In the genomic region with DNA sequence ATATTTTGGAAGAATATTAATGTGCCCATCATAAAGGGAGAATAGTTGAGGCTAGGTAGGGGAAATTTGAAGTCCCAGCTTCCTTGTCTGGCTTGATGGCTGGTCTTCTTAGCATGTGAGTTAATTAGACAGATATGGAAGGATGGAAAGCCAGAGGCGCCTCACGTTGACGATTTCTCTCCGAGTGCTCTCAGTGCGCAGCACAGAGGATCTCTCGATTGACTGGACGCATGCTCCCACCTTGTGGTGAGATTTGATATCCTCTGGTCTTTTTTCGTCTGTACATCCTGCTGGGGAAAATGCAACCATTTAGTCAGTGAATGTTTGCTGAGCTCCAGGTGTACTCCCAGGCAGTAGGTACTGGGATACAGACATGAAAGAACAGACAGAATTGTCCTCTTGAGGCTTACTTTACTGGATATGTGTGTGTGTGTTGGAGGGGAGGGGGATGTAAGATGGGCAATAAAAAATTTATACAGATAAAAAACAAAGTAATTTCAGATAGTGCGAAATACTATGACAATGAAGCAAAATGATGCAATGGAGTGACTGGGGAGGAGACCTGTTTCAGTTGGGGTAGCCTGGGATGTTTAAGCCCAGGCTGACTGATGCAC, we compare ENCODE assay signal across 8 cellular contexts.
A peak's percentile ranks its signal among the peaks of the same experiment; 100 is the strongest.
DNase-seq lines count a peak whose midpoint lies in the region; ATAC-seq and TF ChIP-seq lines count a peak whose summit lies in the region.

No MANE protein-coding gene starts in this region.

- no peak overlapping the region for H2BK120ac ChIP-seq in trophoblast cell (ENCODE audit: insufficient read depth, low read length, poor library complexity)

- H3K4me1 ChIP-seq in Karpas-422 (ENCODE audit: low read length) (no peaks in the 10 kb centered on the region), trophoblast cell (ENCODE audit: control insufficient read depth in 1 of 2, insufficient read depth in 2 of 2, low read length in 2 of 2) (no peaks in the 10 kb centered on the region), vagina (no peaks in the 10 kb centered on the region)

- H2BK12ac ChIP-seq in trophoblast cell (ENCODE audit: low read length): no peak overlapping the region

- DNase-seq in GM13977 (ENCODE audit: low spot score) (peak; percentile 51), Karpas-422 (peak; percentile 87), activated T-cell treated with anti-CD3 and anti-CD28 coated beads for 48 hours (ENCODE audit: low read depth) (peak; percentile 49), fibroblast of villous mesenchyme (ENCODE audit: low read depth) (peak; percentile 70), trophoblast cell (peak; percentile 60 to 84), vagina (ENCODE audit: extremely low spot score in 2 of 2) (no peak), NCI-H748 (lab: John Stamatoyannopoulos, UW; ENCODE audit: unreplicated experiment) (no peak)

- H2BK5ac ChIP-seq in trophoblast cell (ENCODE audit: low read depth, low read length, poor library complexity): no peak overlapping the region

- no peak overlapping the region for H3K9ac ChIP-seq in Karpas-422 (ENCODE audit: low read length)
- H3K9ac ChIP-seq in trophoblast cell (ENCODE audit: low read length): no peak overlapping the region

- H2AFZ ChIP-seq in Karpas-422 (ENCODE audit: low read length): no peak overlapping the region
- H2AFZ ChIP-seq in trophoblast cell (ENCODE audit: insufficient read depth, low read length, poor library complexity): no peak overlapping the region

- no peak overlapping the region for H3K14ac ChIP-seq in trophoblast cell (ENCODE audit: low read length)

- H4K91ac ChIP-seq in trophoblast cell (ENCODE audit: low read depth, low read length): no peak overlapping the region

- H3K9me3 ChIP-seq in Karpas-422 (ENCODE audit: low read length): no peaks in the 10 kb centered on the region
- H3K9me3 ChIP-seq in trophoblast cell (ENCODE audit: insufficient read depth, low read depth, low read length): no peaks in the 10 kb centered on the region
- H3K9me3 ChIP-seq in vagina: no peaks in the 10 kb centered on the region

- H3K4me3 ChIP-seq in Karpas-422 (ENCODE audit: low read length): no peak overlapping the region
- no peak overlapping the region for H3K4me3 ChIP-seq in fibroblast of villous mesenchyme (ENCODE audit: low read depth, low read length)
- no peak overlapping the region for H3K4me3 ChIP-seq in trophoblast cell (ENCODE audit: low read depth, low read length)
- no peak overlapping the region for H3K4me3 ChIP-seq in vagina

- no peak overlapping the region for H3K27ac ChIP-seq in Karpas-422 (ENCODE audit: low read length)
- H3K27ac ChIP-seq in trophoblast cell (ENCODE audit: low read depth, low read length): no peak overlapping the region
- no peak overlapping the region for H3K27ac ChIP-seq in vagina

- H3K4me2 ChIP-seq in Karpas-422 (ENCODE audit: low read depth, low read length, poor library complexity, severe bottlenecking) (no peak overlapping the region), trophoblast cell (ENCODE audit: low read length) (no peak overlapping the region)

- no peaks in the 10 kb centered on the region for H3K79me2 ChIP-seq in Karpas-422 (ENCODE audit: low read length)
- H3K79me2 ChIP-seq in trophoblast cell (ENCODE audit: control insufficient read depth, insufficient read depth, low read length, poor library complexity): no peaks in the 10 kb centered on the region

- no peak overlapping the region for H4K8ac ChIP-seq in trophoblast cell (ENCODE audit: low read depth, low read length)

- no peaks in the 10 kb centered on the region for H4K20me1 ChIP-seq in Karpas-422 (ENCODE audit: insufficient read depth, low read depth, low read length)

- no peaks in the 10 kb centered on the region for H3K79me1 ChIP-seq in trophoblast cell (ENCODE audit: low read length)

- H3K23ac ChIP-seq in trophoblast cell (ENCODE audit: low read length): no peak overlapping the region

- ATAC-seq in GM21367 (IDR thresholded peaks at IDR 0.05; ENCODE audit: unreplicated experiment): no peak

- H3K9me2 ChIP-seq in Karpas-422 (replicated peaks; ENCODE audit: insufficient read depth, low read length): no peaks in the 10 kb centered on the region

- H3K36me3 ChIP-seq in Karpas-422 (ENCODE audit: insufficient read depth, low read length) (no peaks in the 10 kb centered on the region), trophoblast cell (ENCODE audit: control insufficient read depth in 1 of 2, insufficient read depth in 2 of 2, low read length in 2 of 2) (no peaks in the 10 kb centered on the region), vagina (no peaks in the 10 kb centered on the region)

- no peak for TF ChIP-seq POLR2A in vagina (IDR thresholded peaks at IDR 0.05)

- H3K18ac ChIP-seq in trophoblast cell (ENCODE audit: low read length): no peak overlapping the region

- intact Hi-C loops in vagina (cut with DNase I): no loop called here

- in situ Hi-C loops in GM13977 (cut with MboI; ENCODE audit: low pct_unique_long_range_greater_than_20kb, low sequenced_read_pairs, unreplicated experiment): loop anchor here (10.0 kb wide), 1 partner anchor 236 kb away; no protein-coding TSS in a partner anchor

- peak; percentile 61 for TF ChIP-seq CTCF in GM13977 (IDR thresholded peaks at IDR 0.05; ENCODE audit: extremely low read depth, insufficient read depth, missing control alignments)
- peak; percentile 74 for TF ChIP-seq CTCF in fibroblast of villous mesenchyme (IDR thresholded peaks at IDR 0.05; ENCODE audit: insufficient read depth, low read depth, low read length)
- peak; percentile 72 to 90 (median 75) for TF ChIP-seq CTCF in vagina (IDR thresholded peaks at IDR 0.05)

- H2AK5ac ChIP-seq in trophoblast cell (ENCODE audit: low read length): no peak overlapping the region

- H3K4ac ChIP-seq in trophoblast cell (ENCODE audit: low read depth, low read length): no peak overlapping the region

- H3K27me3 ChIP-seq in Karpas-422 (ENCODE audit: low read length) (no peaks in the 10 kb centered on the region), trophoblast cell (ENCODE audit: insufficient read depth, low read length) (no peaks in the 10 kb centered on the region), vagina (no peaks in the 10 kb centered on the region)

- no CpG with 5 or more reads among the region's 9 CpGs for WGBS in trophoblast cell (ENCODE audit: extremely low coverage, insufficient coverage, insufficient read length)

- no peak overlapping the region for H4K12ac ChIP-seq in trophoblast cell (ENCODE audit: low read depth, low read length)

Comparison
In these comparisons a context has a peak if more than half of its experiments do, and no peak if none do; other contexts are left out.
1. DNase-seq: peak in GM13977 (single experiment), Karpas-422 (single experiment), activated T-cell treated with anti-CD3 and anti-CD28 coated beads for 48 hours (single experiment), fibroblast of villous mesenchyme (single experiment) and trophoblast cell (2 of 2); none in vagina (0 of 2) and NCI-H748 (single experiment).
2. Peak in every context shown above with its lines, with median percentiles within 50 percentile points of each other: CTCF ChIP-seq.